Comparison of ENCODE assay signal across 21 cellular contexts in genomic region chr1:1603671-1604373, GRCh38. TPM values are rescaled to one million over a fixed set of nuclear protein-coding genes. Genes with fewer than 3 reads are reported as not detected.
DNase-seq lines count a peak whose midpoint lies in the region; ATAC-seq and TF ChIP-seq lines count a peak whose summit lies in the region.
"Had no signal": no experiment of that assay in that cellular context is flagged by ENCODE, and none has a peak within 500 bp of the region (broad histone marks: within the 10 kb centered on the region; RNA-seq: fewer than 3 reads in every experiment).

No MANE protein-coding gene starts in this region.

- no peaks in the 10 kb centered on the region for H3K36me3 Mint-ChIP-seq in activated T-cell treated with anti-CD3 and anti-CD28 coated beads, Interleukin-2, amount 50 U/mL, for 72 hours (ENCODE audit: insufficient read depth in 2 of 2)
- peaks cover 8% of the 10 kb centered on the region for H3K36me3 Mint-ChIP-seq in endothelial cell (ENCODE audit: low read depth, unreplicated experiment)
- no peaks in the 10 kb centered on the region for H3K36me3 Mint-ChIP-seq in stimulated activated memory B cell treated with anti-CD40 and anti-IgM and Interleukin-4, amounts not matched to agents 10 μg/mL and 1 μg/mL and 100 μg/mL, for 72 hours
- H3K36me3 Mint-ChIP-seq in chondrocyte (ENCODE audit: low read depth), result no peaks in the 10 kb centered on the region
- H3K36me3 Mint-ChIP-seq: CD4-positive, CD25-positive, alpha-beta regulatory T cell had no signal

- ATAC-seq in activated T-cell treated with anti-CD3 and anti-CD28 coated beads, Interleukin-2, amount 50 U/mL, for 72 hours (replicated peaks in 1 of 2), result no peak
- no peak for ATAC-seq in stimulated activated memory B cell treated with anti-CD40 and anti-IgM and Interleukin-4, amounts not matched to agents 10 μg/mL and 1 μg/mL and 100 μg/mL, for 72 hours
- no peak for ATAC-seq in HG02885 (IDR thresholded peaks at IDR 0.05; ENCODE audit: poor library complexity, unreplicated experiment)
- ATAC-seq: Panc1, Right ventricle myocardium inferior had no signal

- no peak overlapping the region for H3K4me3 ChIP-seq in H7 (ENCODE audit: insufficient read depth, low read depth, low read length)
- H3K4me3 ChIP-seq in foreskin fibroblast (ENCODE audit: low read depth in 1 of 2, low read length in 2 of 2), result no peak overlapping the region
- H3K4me3 ChIP-seq: GM12878, GM23248 had no signal

- peaks cover 17% of the 10 kb centered on the region for H3K4me1 Mint-ChIP-seq in activated T-cell treated with anti-CD3 and anti-CD28 coated beads, Interleukin-2, amount 50 U/mL, for 72 hours (ENCODE audit: low read depth)
- H3K4me1 Mint-ChIP-seq in endothelial cell (ENCODE audit: unreplicated experiment), result peaks cover 2% of the 10 kb centered on the region
- peaks cover 44% of the 10 kb centered on the region for H3K4me1 Mint-ChIP-seq in stimulated activated memory B cell treated with anti-CD40 and anti-IgM and Interleukin-4, amounts not matched to agents 10 μg/mL and 1 μg/mL and 100 μg/mL, for 72 hours
- H3K4me1 Mint-ChIP-seq in chondrocyte (ENCODE audit: low read depth), result peaks cover 3% of the 10 kb centered on the region

- H3K4me3 Mint-ChIP-seq in activated T-cell treated with anti-CD3 and anti-CD28 coated beads, Interleukin-2, amount 50 U/mL, for 72 hours, result no peak overlapping the region
- peak overlapping the region; percentile 59 for H3K4me3 Mint-ChIP-seq in endothelial cell (ENCODE audit: unreplicated experiment)
- no peak overlapping the region for H3K4me3 Mint-ChIP-seq in stimulated activated memory B cell treated with anti-CD40 and anti-IgM and Interleukin-4, amounts not matched to agents 10 μg/mL and 1 μg/mL and 100 μg/mL, for 72 hours
- no peak overlapping the region for H3K4me3 Mint-ChIP-seq in chondrocyte (ENCODE audit: unreplicated experiment)

- DNase-seq in activated T-cell treated with anti-CD3 and anti-CD28 coated beads, Interleukin-2, amount 50 U/mL, for 72 hours, result no peak
- DNase-seq in activated T-cell treated with anti-CD3 and anti-CD28 coated beads, Interleukin-2, amount 50 U/mL, for 48 hours, result no peak
- peak; percentile 61 for DNase-seq in H7
- DNase-seq in endothelial cell (ENCODE audit: low spot score), result peak; percentile 4
- no peak for DNase-seq in chondrocyte (ENCODE audit: low spot score)
- no peak for DNase-seq in foreskin fibroblast
- DNase-seq: Calu3; CD4-positive, CD25-positive, alpha-beta regulatory T cell; DND-41; GDM1; GM23248; Kasumi-1; MM.1S; NCI-H1417 treated with DMSO at 0.1 percent for 48 hours; NCI-H2029 treated with DMSO at 0.1 percent for 48 hours; NCI-H2227 treated with DMSO at 0.1 percent for 48 hours had no signal

- H3K27me3 Mint-ChIP-seq in activated T-cell treated with anti-CD3 and anti-CD28 coated beads, Interleukin-2, amount 50 U/mL, for 72 hours (ENCODE audit: low read depth), result no peaks in the 10 kb centered on the region
- peaks cover 9% of the 10 kb centered on the region for H3K27me3 Mint-ChIP-seq in endothelial cell (ENCODE audit: unreplicated experiment)
- peaks cover 13% of the 10 kb centered on the region for H3K27me3 Mint-ChIP-seq in stimulated activated memory B cell treated with anti-CD40 and anti-IgM and Interleukin-4, amounts not matched to agents 10 μg/mL and 1 μg/mL and 100 μg/mL, for 72 hours
- H3K27me3 Mint-ChIP-seq in chondrocyte (ENCODE audit: low read depth), result peaks cover 2% of the 10 kb centered on the region

- H3K36me3 ChIP-seq in H7 (replicated peaks; ENCODE audit: control insufficient read depth, insufficient read depth, low read length), result no peaks in the 10 kb centered on the region

- TF ChIP-seq CTCF in endothelial cell (IDR thresholded peaks at IDR 0.05; ENCODE audit: unreplicated experiment) (no peak), chondrocyte (IDR thresholded peaks at IDR 0.05) (no peak), foreskin fibroblast (IDR thresholded peaks at IDR 0.05; ENCODE audit: low read depth, low read length) (no peak)

- H3K27me3 ChIP-seq in H7 (ENCODE audit: control insufficient read depth, insufficient read depth, low read length), result peaks cover 23% of the 10 kb centered on the region

- peak overlapping the region; percentile 60 for H3K27ac Mint-ChIP-seq in activated T-cell treated with anti-CD3 and anti-CD28 coated beads, Interleukin-2, amount 50 U/mL, for 72 hours
- H3K27ac Mint-ChIP-seq in endothelial cell (ENCODE audit: unreplicated experiment), result no peak overlapping the region
- H3K27ac Mint-ChIP-seq in stimulated activated memory B cell treated with anti-CD40 and anti-IgM and Interleukin-4, amounts not matched to agents 10 μg/mL and 1 μg/mL and 100 μg/mL, for 72 hours, result peak overlapping the region; percentile 74
- no peak overlapping the region for H3K27ac Mint-ChIP-seq in chondrocyte (ENCODE audit: unreplicated experiment)

- H3K9me3 Mint-ChIP-seq in activated T-cell treated with anti-CD3 and anti-CD28 coated beads, Interleukin-2, amount 50 U/mL, for 72 hours, result no peaks in the 10 kb centered on the region
- H3K9me3 Mint-ChIP-seq in endothelial cell (ENCODE audit: unreplicated experiment) (no peaks in the 10 kb centered on the region), chondrocyte (ENCODE audit: low read depth) (no peaks in the 10 kb centered on the region)
- H3K9me3 Mint-ChIP-seq in stimulated activated memory B cell treated with anti-CD40 and anti-IgM and Interleukin-4, amounts not matched to agents 10 μg/mL and 1 μg/mL and 100 μg/mL, for 72 hours, result no peaks in the 10 kb centered on the region

RNA-seq across cellular contexts. Expression of gene FNDC10, which starts 3.9 kb away (rescaled TPM):
- 1 to 10 TPM in 1 of 2 donors, under 1 TPM in 1; 1.00 to 1.5 TPM for total RNA-seq in activated T-cell treated with anti-CD3 and anti-CD28 coated beads, Interleukin-2, amount 50 U/mL, for 72 hours
- total RNA-seq in H7 (2014; rRNA removed; shearing (Covaris generic)), result 25.6 and 32.7 TPM in 2 replicates
- total RNA-seq in endothelial cell (ENCODE audit: unreplicated experiment) (11.6 TPM), chondrocyte (23.3 to 32.6 TPM (median 24.8 TPM) in 3 replicates)

RNA-seq across cellular contexts. Expression of gene MIB2, which starts 11.5 kb away (rescaled TPM):
- total RNA-seq in activated T-cell treated with anti-CD3 and anti-CD28 coated beads, Interleukin-2, amount 50 U/mL, for 72 hours, result 10 to 100 TPM; 68.6 to 78.6 TPM
- total RNA-seq in H7 (2014; rRNA removed; shearing (Covaris generic)), result 45.7 and 89.0 TPM in 2 replicates
- total RNA-seq in endothelial cell (ENCODE audit: unreplicated experiment), result 84.4 TPM
- 73.8 to 86.7 TPM (median 76.4 TPM) in 3 replicates for total RNA-seq in chondrocyte

RNA-seq across cellular contexts. Expression of gene MMP23B, which starts 28.2 kb away (rescaled TPM):
- total RNA-seq in activated T-cell treated with anti-CD3 and anti-CD28 coated beads, Interleukin-2, amount 50 U/mL, for 72 hours, result 1 to 10 TPM; 1.5 TPM
- total RNA-seq in H7 (2014; rRNA removed; shearing (Covaris generic)), result 11.9 and 15.7 TPM in 2 replicates
- total RNA-seq in endothelial cell (ENCODE audit: unreplicated experiment), result 26.7 TPM
- 18.3 to 71.4 TPM (median 68.7 TPM) in 3 replicates for total RNA-seq in chondrocyte
- total RNA-seq: GM23248 had no signal

RNA-seq across cellular contexts. Expression of gene SSU72, which starts 29.2 kb away (rescaled TPM):
- 100 to 1,000 TPM; 138 to 167 TPM for total RNA-seq in activated T-cell treated with anti-CD3 and anti-CD28 coated beads, Interleukin-2, amount 50 U/mL, for 72 hours
- 80.7 and 94.3 TPM in 2 replicates for total RNA-seq in H7 (2014; rRNA removed; shearing (Covaris generic))
- total RNA-seq in endothelial cell (ENCODE audit: unreplicated experiment), result 114 TPM
- total RNA-seq in chondrocyte, result 99.7 to 129 TPM (median 100 TPM) in 3 replicates

RNA-seq across cellular contexts. Expression of gene CDK11B, which starts 55.0 kb away (rescaled TPM):
- 10 to 100 TPM; 41.5 to 42.3 TPM for total RNA-seq in activated T-cell treated with anti-CD3 and anti-CD28 coated beads, Interleukin-2, amount 50 U/mL, for 72 hours
- 12.0 and 16.8 TPM in 2 replicates for total RNA-seq in H7 (2014; rRNA removed; shearing (Covaris generic))
- total RNA-seq in endothelial cell (ENCODE audit: unreplicated experiment) (71.0 TPM), chondrocyte (21.1 to 24.2 TPM (median 21.8 TPM) in 3 replicates)

Comparison
In these comparisons a context has a peak if more than half of its experiments do, and no peak if none do; other contexts are left out.
1. DNase-seq: peak in H7 (single experiment) and endothelial cell (single experiment); none in activated T-cell treated with anti-CD3 and anti-CD28 coated beads, Interleukin-2, amount 50 U/mL, for 72 hours (0 of 2), activated T-cell treated with anti-CD3 and anti-CD28 coated beads, Interleukin-2, amount 50 U/mL, for 48 hours (0 of 2), chondrocyte (single experiment) and foreskin fibroblast (0 of 2).
2. H3K27ac Mint-ChIP-seq: peak in activated T-cell treated with anti-CD3 and anti-CD28 coated beads, Interleukin-2, amount 50 U/mL, for 72 hours (single experiment) and stimulated activated memory B cell treated with anti-CD40 and anti-IgM and Interleukin-4, amounts not matched to agents 10 μg/mL and 1 μg/mL and 100 μg/mL, for 72 hours (single experiment); none in endothelial cell (single experiment) and chondrocyte (single experiment).